8 cellular contexts compared by ENCODE assay signal in genomic region chr11:85941380-85941973, GRCh38.
DNase-seq lines count a peak whose midpoint lies in the region; ATAC-seq, FAIRE-seq and TF ChIP-seq lines count a peak whose summit lies in the region.

No MANE protein-coding gene starts in this region.

- POLR2A ChIA-PET in CD4-positive, alpha-beta memory T cell (lab: Charles Lee; ENCODE audit: partially characterized antibody), result no interaction called here
- POLR2A ChIA-PET in CD8-positive, alpha-beta T cell (lab: Charles Lee), result no interaction called here

- TF ChIP-seq CTCF in GM10266 (IDR thresholded peaks at IDR 0.05; ENCODE audit: control insufficient read depth, insufficient read depth, low read depth, missing control alignments), result peak; percentile 68
- TF ChIP-seq CTCF in CD8-positive, alpha-beta T cell (IDR thresholded peaks at IDR 0.05), result no peak

- 17% methylated on average over 6 of the region's 6 CpGs for WGBS in right cardiac atrium
- WGBS in small intestine, 3 donors, result 19 to 49% (median 23%) methylated on average over 6 of the region's 6 CpGs

- DNase-seq in GM10266 (ENCODE audit: extremely low spot score), result peak; percentile 71
- peak; percentile 39 for DNase-seq in NCI-H526 treated with DMSO at 0.1 percent for 48 hours (lab: John Stamatoyannopoulos, UW)
- DNase-seq in amniotic stem cell (lab: John Stamatoyannopoulos, UW), result peak; percentile 29
- DNase-seq in right cardiac atrium, result peak; percentile 41 to 71 (median 53)
- DNase-seq in small intestine, result peak; percentile 54
- no peak for DNase-seq in CD4-positive, alpha-beta memory T cell
- no peak for DNase-seq in CD8-positive, alpha-beta T cell

- ATAC-seq in HG02759 (IDR thresholded peaks at IDR 0.05; ENCODE audit: unreplicated experiment) (peak; percentile 76), right cardiac atrium (peak; percentile 75 to 77)
- ATAC-seq in CD8-positive, alpha-beta T cell, result no peak

- H3K9me3 Mint-ChIP-seq in CD4-positive, alpha-beta memory T cell, result peaks cover 5 to 19% (median 11%) of the 10 kb centered on the region in 8 donors
- H3K9me3 Mint-ChIP-seq in CD8-positive, alpha-beta T cell, result peaks cover 9% of the 10 kb centered on the region

- CTCF ChIA-PET in CD4-positive, alpha-beta memory T cell (lab: Charles Lee; ENCODE audit: partially characterized antibody), result interaction anchor here (1.4 kb wide), 1 partner anchor 277 kb away, joined by 3 read pairs; no protein-coding TSS in a partner anchor
- CTCF ChIA-PET in CD8-positive, alpha-beta T cell (lab: Charles Lee), result no interaction called here

- H3K36me3 Mint-ChIP-seq in CD4-positive, alpha-beta memory T cell, result no peaks in the 10 kb centered on the region
- no peaks in the 10 kb centered on the region for H3K36me3 Mint-ChIP-seq in CD8-positive, alpha-beta T cell

- peaks cover 0 to 7% (median 3%) of the 10 kb centered on the region in 4 donors for H3K4me1 Mint-ChIP-seq in CD4-positive, alpha-beta memory T cell
- H3K4me1 Mint-ChIP-seq in CD8-positive, alpha-beta T cell (ENCODE audit: low read depth), result no peaks in the 10 kb centered on the region

- intact Hi-C loops in right cardiac atrium (cut with DNase I), result loop anchor here in 3 of 4 donors (2.0 to 10.0 kb wide), 5 partner anchors 73 to 351 kb away; no protein-coding TSS in a partner anchor
- intact Hi-C loops in CD4-positive, alpha-beta memory T cell (cut with micrococcal nuclease), result loop anchor here (5.0 kb wide), 1 partner anchor 276 kb away; no protein-coding TSS in a partner anchor
- intact Hi-C loops in CD8-positive, alpha-beta T cell (cut with DNase I, micrococcal nuclease), result no loop called here

- H3K36me3 ChIP-seq in small intestine (ENCODE audit: control insufficient read depth in 2 of 2, insufficient read depth in 2 of 2, low read length in 2 of 2), result no peaks in the 10 kb centered on the region
- H3K36me3 ChIP-seq in CD4-positive, alpha-beta memory T cell (ENCODE audit: insufficient read depth, low read length), result no peaks in the 10 kb centered on the region
- no peaks in the 10 kb centered on the region for H3K36me3 ChIP-seq in CD8-positive, alpha-beta T cell (ENCODE audit: insufficient read depth, low read length)

- H3K4me1 ChIP-seq in right cardiac atrium (ENCODE audit: control insufficient read depth, insufficient read depth, low read length) (peaks cover 3% of the 10 kb centered on the region), small intestine (ENCODE audit: control insufficient read depth in 2 of 2, insufficient read depth in 1 of 2, low read depth in 1 of 2, low read length in 1 of 2) (no peaks in the 10 kb centered on the region)
- H3K4me1 ChIP-seq in CD4-positive, alpha-beta memory T cell (ENCODE audit: insufficient read depth, low read length), result no peaks in the 10 kb centered on the region
- no peaks in the 10 kb centered on the region for H3K4me1 ChIP-seq in CD8-positive, alpha-beta T cell (ENCODE audit: insufficient read depth, low read length)

- H3K27ac Mint-ChIP-seq in CD4-positive, alpha-beta memory T cell, result peak overlapping the region in 1 of 7 donors; percentile 75
- no peak overlapping the region for H3K27ac Mint-ChIP-seq in CD8-positive, alpha-beta T cell

- no peaks in the 10 kb centered on the region for H3K27me3 ChIP-seq in right cardiac atrium (ENCODE audit: control insufficient read depth, insufficient read depth)
- no peaks in the 10 kb centered on the region for H3K27me3 ChIP-seq in small intestine (ENCODE audit: control insufficient read depth in 2 of 2, insufficient read depth in 2 of 2, low read length in 2 of 2)
- H3K27me3 ChIP-seq in CD4-positive, alpha-beta memory T cell (ENCODE audit: insufficient read depth, low read length), result no peaks in the 10 kb centered on the region
- H3K27me3 ChIP-seq in CD8-positive, alpha-beta T cell (ENCODE audit: insufficient read depth, low read length), result no peaks in the 10 kb centered on the region

- H3K9me3 ChIP-seq in right cardiac atrium (ENCODE audit: control insufficient read depth, low read length), result no peaks in the 10 kb centered on the region
- no peaks in the 10 kb centered on the region for H3K9me3 ChIP-seq in small intestine (ENCODE audit: control insufficient read depth, low read depth)
- H3K9me3 ChIP-seq in CD4-positive, alpha-beta memory T cell (ENCODE audit: control insufficient read depth in 1 of 2, low read length in 2 of 2), result no peaks in the 10 kb centered on the region
- H3K9me3 ChIP-seq in CD8-positive, alpha-beta T cell (ENCODE audit: low read length), result no peaks in the 10 kb centered on the region

- H3K27ac ChIP-seq in right cardiac atrium (ENCODE audit: low read length) (no peak overlapping the region), small intestine (ENCODE audit: low read depth in 1 of 2, low read length in 1 of 2) (no peak overlapping the region)
- H3K27ac ChIP-seq in CD4-positive, alpha-beta memory T cell (ENCODE audit: low read depth, low read length), result no peak overlapping the region
- H3K27ac ChIP-seq in CD8-positive, alpha-beta T cell (ENCODE audit: low read depth, low read length), result no peak overlapping the region

- no peak for FAIRE-seq in small intestine (lab: Jason Lieb, UNC)

- H3K4me3 ChIP-seq in right cardiac atrium (ENCODE audit: low read length), result no peak overlapping the region
- no peak overlapping the region for H3K4me3 ChIP-seq in small intestine (ENCODE audit: low read depth in 1 of 2, low read length in 2 of 2)
- no peak overlapping the region for H3K4me3 ChIP-seq in CD4-positive, alpha-beta memory T cell (ENCODE audit: low read length in 2 of 2)
- H3K4me3 ChIP-seq in CD8-positive, alpha-beta T cell (ENCODE audit: low read depth, low read length), result no peak overlapping the region

- no peaks in the 10 kb centered on the region for H3K27me3 Mint-ChIP-seq in CD4-positive, alpha-beta memory T cell
- no peaks in the 10 kb centered on the region for H3K27me3 Mint-ChIP-seq in CD8-positive, alpha-beta T cell (ENCODE audit: low read depth)

- H3K4me3 Mint-ChIP-seq in CD4-positive, alpha-beta memory T cell, result no peak overlapping the region
- H3K4me3 Mint-ChIP-seq in CD8-positive, alpha-beta T cell, result no peak overlapping the region

Comparison
In these comparisons a context has a peak if more than half of its experiments do, and no peak if none do; other contexts are left out.
1. DNase-seq: peak in GM10266 (single experiment), NCI-H526 treated with DMSO at 0.1 percent for 48 hours (single experiment), amniotic stem cell (single experiment), right cardiac atrium (3 of 3) and small intestine (single experiment); none in CD4-positive, alpha-beta memory T cell (0 of 5) and CD8-positive, alpha-beta T cell (0 of 7).
2. intact Hi-C loops: an anchor here in right cardiac atrium (2.0 to 10.0 kb wide) and CD4-positive, alpha-beta memory T cell (5.0 kb wide); none called in CD8-positive, alpha-beta T cell.